ENCODE assay signal across 18 cellular contexts in genomic region chr19:30563691-30564090, GRCh38.
"Had no signal": no experiment of that assay in that cellular context is flagged by ENCODE, and none has a peak within 500 bp of the region (broad histone marks: within the 10 kb centered on the region; RNA-seq: fewer than 3 reads in every experiment).

No MANE protein-coding gene starts in this region.

- H3K4me1 Mint-ChIP-seq: natural killer cell had no signal

- H3K27me3 Mint-ChIP-seq: dendritic cell treated with granulocyte-macrophage colony-stimulating factor and Interleukin-4, amounts not matched to agents 40 ng/mL and 50 ng/mL, for 4 days had no signal

- H3K4me1 ChIP-seq: foreskin keratinocyte, right atrium auricular region, sigmoid colon, testis, upper lobe of right lung, vagina had no signal

- H3K27ac ChIP-seq: foreskin keratinocyte, ovary, right atrium auricular region, sigmoid colon, skin epidermis, testis, upper lobe of right lung, vagina had no signal

- H3K4me3 ChIP-seq: ovary, right atrium auricular region, sigmoid colon, skin epidermis, testis, tibial nerve, upper lobe of right lung, vagina had no signal

- ATAC-seq: foreskin keratinocyte, left lobe of liver, natural killer cell, upper lobe of right lung had no signal

- H3K9me3 Mint-ChIP-seq: dendritic cell treated with granulocyte-macrophage colony-stimulating factor and Interleukin-4, amounts not matched to agents 40 ng/mL and 50 ng/mL, for 4 days; natural killer cell; neural crest cell had no signal

- H3K4me3 Mint-ChIP-seq: dendritic cell treated with granulocyte-macrophage colony-stimulating factor and Interleukin-4, amounts not matched to agents 40 ng/mL and 50 ng/mL, for 4 days; natural killer cell; neural crest cell had no signal

- H3K27me3 ChIP-seq: foreskin keratinocyte, ovary, right atrium auricular region, sigmoid colon, testis, tibial nerve, upper lobe of right lung, vagina had no signal

- H3K27ac Mint-ChIP-seq: dendritic cell treated with granulocyte-macrophage colony-stimulating factor and Interleukin-4, amounts not matched to agents 40 ng/mL and 50 ng/mL, for 4 days; natural killer cell had no signal

- H3K36me3 ChIP-seq: ovary, right atrium auricular region, sigmoid colon, tibial nerve, upper lobe of right lung, vagina had no signal

- DNase-seq: erythroblast; foreskin keratinocyte; mammary epithelial cell; natural killer cell; ovary; sigmoid colon; stimulated activated CD4-positive, alpha-beta T cell treated with anti-CD3 and anti-CD28 coated beads, Interleukin-2, amount 100 ng/mL, for 24 hours; stimulated activated CD4-positive, alpha-beta T cell treated with anti-CD3 and anti-CD28 coated beads, Interleukin-4, amount 100 ng/mL, for 4 hours; stimulated activated naive CD4-positive, alpha-beta T cell; testis; upper lobe of right lung had no signal

- H3K9me3 ChIP-seq: ovary, right atrium auricular region, sigmoid colon, testis, tibial nerve, upper lobe of right lung, vagina had no signal

- H3K36me3 Mint-ChIP-seq: natural killer cell had no signal
